14 cellular contexts compared by ENCODE assay signal in genomic region chr14:105058521-105059034, GRCh38. TPM values are rescaled to one million over a fixed set of nuclear protein-coding genes. Genes with fewer than 3 reads are reported as not detected.
DNase-seq lines count a peak whose midpoint lies in the region; TF ChIP-seq lines count a peak whose summit lies in the region.
"Had no signal": no experiment of that assay in that cellular context is flagged by ENCODE, and none has a peak within 500 bp of the region (broad histone marks: within the 10 kb centered on the region; RNA-seq: fewer than 3 reads in every experiment).

No MANE protein-coding gene starts in this region.

- H4K20me1 ChIP-seq in H9 (ENCODE audit: control insufficient read depth, insufficient read depth, insufficient read length) (no peaks in the 10 kb centered on the region), PC-9 (ENCODE audit: insufficient read depth) (no peaks in the 10 kb centered on the region)

- H3K4me3 Mint-ChIP-seq in activated CD4-positive, alpha-beta T cell treated with anti-CD3 and anti-CD28 coated beads, Interleukin-2, amount 10 ng/mL, durations not matched to agents 7 days and 5 days, result no peak overlapping the region
- no peak overlapping the region for H3K4me3 Mint-ChIP-seq in H9
- no peak overlapping the region for H3K4me3 Mint-ChIP-seq in brain
- H3K4me3 Mint-ChIP-seq: HFFc6 had no signal

- H3K9me3 ChIP-seq in H9 (ENCODE audit: control insufficient read depth, low read depth, low read length) (no peaks in the 10 kb centered on the region), trophoblast cell (ENCODE audit: insufficient read depth, low read depth, low read length) (no peaks in the 10 kb centered on the region), PC-9 (ENCODE audit: insufficient read depth, low read depth) (no peaks in the 10 kb centered on the region)
- H3K9me3 ChIP-seq: tibial artery had no signal

- no peak for DNase-seq in activated CD4-positive, alpha-beta T cell treated with anti-CD3 and anti-CD28 coated beads, Interleukin-2, amount 10 ng/mL, durations not matched to agents 7 days and 5 days
- no peak for DNase-seq in activated CD4-positive, alpha-beta T cell treated with anti-CD3 and anti-CD28 coated beads, Interleukin-2, amount 50 U/mL, for 4 hours
- peak; percentile 25 for DNase-seq in H9
- peak; percentile 98 to 99 for DNase-seq in trophoblast cell
- no peak for DNase-seq in UCSD-AML1 (lab: John Stamatoyannopoulos, UW; ENCODE audit: unreplicated experiment)
- no peak for DNase-seq in PC-9
- DNase-seq in OCI-M2 (lab: John Stamatoyannopoulos, UW; ENCODE audit: unreplicated experiment), result no peak
- DNase-seq: amniotic stem cell, DMS 273 treated with DMSO at 0.1 percent for 48 hours, HFFc6, NCI-H345, tibial artery had no signal

- no peak overlapping the region for H2BK15ac ChIP-seq in H9 (ENCODE audit: low read depth, low read length)

- H3K14ac ChIP-seq in H9 (ENCODE audit: insufficient read depth, low read length) (0 out of 2 replicates have a peak overlapping the region, but pooled peaks have one; percentile 3), trophoblast cell (ENCODE audit: low read length) (no peak overlapping the region)

- H3K27me3 ChIP-seq in H9 (ENCODE audit: insufficient read depth, low read length) (peaks cover 8% of the 10 kb centered on the region), trophoblast cell (ENCODE audit: insufficient read depth, low read length) (peaks cover 11% of the 10 kb centered on the region), PC-9 (ENCODE audit: insufficient read depth, low read depth) (no peaks in the 10 kb centered on the region)

- peaks cover 29% of the 10 kb centered on the region for H3K36me3 Mint-ChIP-seq in activated CD4-positive, alpha-beta T cell treated with anti-CD3 and anti-CD28 coated beads, Interleukin-2, amount 10 ng/mL, durations not matched to agents 7 days and 5 days (ENCODE audit: low read depth)
- H3K36me3 Mint-ChIP-seq in H9 (ENCODE audit: insufficient read depth in 1 of 3, low read depth in 3 of 3) (no peaks in the 10 kb centered on the region; a peak in 1 of 7 replicates), brain (no peaks in the 10 kb centered on the region)

- H3F3A ChIP-seq in PC-9 (ENCODE audit: insufficient read depth, low read depth), result no peaks in the 10 kb centered on the region

- no peak overlapping the region for H2BK120ac ChIP-seq in H9 (ENCODE audit: low read depth, low read length, poor library complexity, severe bottlenecking)
- H2BK120ac ChIP-seq in trophoblast cell (ENCODE audit: insufficient read depth, low read length, poor library complexity), result no peak overlapping the region

- H3K9me2 ChIP-seq in PC-9 (ENCODE audit: insufficient read depth), result no peaks in the 10 kb centered on the region

- BruUV-seq in PC-9 (replicated peaks; lab: Mats Ljungman, UMichigan), result no TSS peak

- H3K4me3 ChIP-seq in trophoblast cell (ENCODE audit: low read depth, low read length) (no peak overlapping the region), PC-9 (no peak overlapping the region)
- H3K4me3 ChIP-seq: coronary artery, tibial artery had no signal

- no peak overlapping the region for H4K8ac ChIP-seq in H9 (replicated peaks; ENCODE audit: insufficient read length, low read depth, low read length)
- H4K8ac ChIP-seq in trophoblast cell (ENCODE audit: low read depth, low read length), result no peak overlapping the region

- H3K27ac Mint-ChIP-seq in activated CD4-positive, alpha-beta T cell treated with anti-CD3 and anti-CD28 coated beads, Interleukin-2, amount 10 ng/mL, durations not matched to agents 7 days and 5 days, result peak overlapping the region; percentile 76
- H3K27ac Mint-ChIP-seq in H9 (no peak overlapping the region; a peak in 1 of 7 replicates), brain (peak overlapping the region in 3 of 5 experiments; percentile 38 to 54 (median 41))
- H3K27ac Mint-ChIP-seq: HFFc6 had no signal

- no peak overlapping the region for H2BK5ac ChIP-seq in H9 (ENCODE audit: insufficient read length, low read length)
- no peak overlapping the region for H2BK5ac ChIP-seq in trophoblast cell (ENCODE audit: low read depth, low read length, poor library complexity)

- no peaks in the 10 kb centered on the region for H3K23me2 ChIP-seq in H9 (ENCODE audit: insufficient read length, low read depth, low read length, poor library complexity, severe bottlenecking)

- H4K91ac ChIP-seq in H9 (ENCODE audit: insufficient read length, low read depth, low read length) (no peak overlapping the region), trophoblast cell (ENCODE audit: low read depth, low read length) (no peak overlapping the region)

- WGBS in H9 (ENCODE audit: extremely low coverage, insufficient read length, low lambda C conversion rate), result no CpG with 5 or more reads among the region's 14 CpGs
- no CpG with 5 or more reads among the region's 14 CpGs for WGBS in trophoblast cell (ENCODE audit: extremely low coverage, insufficient coverage, insufficient read length)

- H2BK12ac ChIP-seq in H9 (ENCODE audit: insufficient read length, low read depth, low read length) (no peak overlapping the region), trophoblast cell (ENCODE audit: low read length) (no peak overlapping the region)

- H3K79me2 ChIP-seq in H9 (ENCODE audit: insufficient read depth, low read length) (no peaks in the 10 kb centered on the region), trophoblast cell (ENCODE audit: control insufficient read depth, insufficient read depth, low read length, poor library complexity) (peaks cover 1% of the 10 kb centered on the region), PC-9 (ENCODE audit: low read depth) (no peaks in the 10 kb centered on the region)

- H3K4me2 ChIP-seq in H9 (ENCODE audit: insufficient read depth, insufficient read length, low read length) (no peak overlapping the region), trophoblast cell (ENCODE audit: low read length) (no peak overlapping the region), PC-9 (no peak overlapping the region)

- H2AK5ac ChIP-seq in H9 (ENCODE audit: insufficient read length, low read length) (no peak overlapping the region), trophoblast cell (ENCODE audit: low read length) (no peak overlapping the region)

- POLR2A ChIA-PET in activated CD4-positive, alpha-beta T cell treated with anti-CD3 and anti-CD28 coated beads, Interleukin-2, amount 10 ng/mL, durations not matched to agents 7 days and 5 days (lab: Charles Lee), result interaction anchor here (0.6 kb wide), 1 partner anchor 59 kb away, joined by 3 read pairs; no protein-coding TSS in a partner anchor
- POLR2A ChIA-PET in PC-9 (lab: Charles Lee; ENCODE audit: unreplicated experiment), result no interaction called here

- no peak overlapping the region for H4K5ac ChIP-seq in H9 (ENCODE audit: insufficient read length, low read depth, low read length)

- H3K18ac ChIP-seq in H9 (ENCODE audit: insufficient read length, low read depth, low read length) (no peak overlapping the region), trophoblast cell (ENCODE audit: low read length) (no peak overlapping the region)

- no peaks in the 10 kb centered on the region for H3K9me3 Mint-ChIP-seq in activated CD4-positive, alpha-beta T cell treated with anti-CD3 and anti-CD28 coated beads, Interleukin-2, amount 10 ng/mL, durations not matched to agents 7 days and 5 days
- H3K9me3 Mint-ChIP-seq in H9 (no peaks in the 10 kb centered on the region), brain (peaks cover 0 to 2% (median 0%) of the 10 kb centered on the region in 5 experiments)
- H3K9me3 Mint-ChIP-seq: HFFc6 had no signal

- no peaks in the 10 kb centered on the region for H3K36me3 ChIP-seq in trophoblast cell (ENCODE audit: control insufficient read depth in 1 of 2, insufficient read depth in 2 of 2, low read length in 2 of 2)
- no peaks in the 10 kb centered on the region for H3K36me3 ChIP-seq in PC-9 (ENCODE audit: low read depth)
- H3K36me3 ChIP-seq: tibial artery had no signal

- no peaks in the 10 kb centered on the region for H3K79me1 ChIP-seq in H9 (ENCODE audit: insufficient read depth, low read depth, low read length, poor library complexity, severe bottlenecking)
- H3K79me1 ChIP-seq in trophoblast cell (ENCODE audit: low read length), result no peaks in the 10 kb centered on the region

- no peak overlapping the region for H4K12ac ChIP-seq in trophoblast cell (ENCODE audit: low read depth, low read length)

- intact Hi-C loops in PC-9 (cut with micrococcal nuclease; ENCODE audit: unreplicated experiment), result no loop called here

- H3K23ac ChIP-seq in H9 (ENCODE audit: insufficient read length, low read depth, low read length) (no peak overlapping the region), trophoblast cell (ENCODE audit: low read length) (no peak overlapping the region)

- H3K4me1 Mint-ChIP-seq in activated CD4-positive, alpha-beta T cell treated with anti-CD3 and anti-CD28 coated beads, Interleukin-2, amount 10 ng/mL, durations not matched to agents 7 days and 5 days, result peaks cover 52% of the 10 kb centered on the region
- H3K4me1 Mint-ChIP-seq in H9, result peaks cover 23 to 36% of the 10 kb centered on the region in 2 experiments
- peaks cover 24% of the 10 kb centered on the region for H3K4me1 Mint-ChIP-seq in brain

- no peak overlapping the region for H3T11ph ChIP-seq in H9 (ENCODE audit: low read length)

- no peaks in the 10 kb centered on the region for H3K27me3 Mint-ChIP-seq in activated CD4-positive, alpha-beta T cell treated with anti-CD3 and anti-CD28 coated beads, Interleukin-2, amount 10 ng/mL, durations not matched to agents 7 days and 5 days
- H3K27me3 Mint-ChIP-seq in H9 (ENCODE audit: low read depth) (peaks cover 10% of the 10 kb centered on the region), brain (peaks cover 12% of the 10 kb centered on the region)

- no peak overlapping the region for H3K56ac ChIP-seq in H9 (ENCODE audit: insufficient read length, low read depth, low read length)

- H2BK20ac ChIP-seq in H9 (ENCODE audit: low read depth, low read length, poor library complexity, severe bottlenecking), result no peak overlapping the region

- H2AFZ ChIP-seq in H9 (ENCODE audit: low read length) (no peak overlapping the region), trophoblast cell (ENCODE audit: insufficient read depth, low read length, poor library complexity) (no peak overlapping the region), PC-9 (no peak overlapping the region)

- no peak overlapping the region for H3K9ac ChIP-seq in H9 (ENCODE audit: extremely low read depth, insufficient read length, low read length)
- no peak overlapping the region for H3K9ac ChIP-seq in trophoblast cell (ENCODE audit: low read length)

- no peaks in the 10 kb centered on the region for H3K4me1 ChIP-seq in H9 (ENCODE audit: insufficient read depth, low read length)
- H3K4me1 ChIP-seq in trophoblast cell (ENCODE audit: control insufficient read depth in 1 of 2, insufficient read depth in 2 of 2, low read length in 2 of 2), result no peaks in the 10 kb centered on the region
- no peaks in the 10 kb centered on the region for H3K4me1 ChIP-seq in PC-9 (replicated peaks; ENCODE audit: insufficient read depth)

- CTCF ChIA-PET in activated CD4-positive, alpha-beta T cell treated with anti-CD3 and anti-CD28 coated beads, Interleukin-2, amount 10 ng/mL, durations not matched to agents 7 days and 5 days (lab: Charles Lee), result interaction anchor here (1.4 to 6.4 kb wide), 5 partner anchors 9 to 33 kb away, joined by 3 to 42 read pairs (median 5); no protein-coding TSS in a partner anchor
- CTCF ChIA-PET in PC-9 (lab: Charles Lee), result no interaction called here

- H3K4ac ChIP-seq in H9 (ENCODE audit: low read depth, low read length) (no peak overlapping the region), trophoblast cell (ENCODE audit: low read depth, low read length) (no peak overlapping the region)

- no peak overlapping the region for H3K27ac ChIP-seq in H9 (ENCODE audit: insufficient read length, low read depth, low read length)
- no peak overlapping the region for H3K27ac ChIP-seq in trophoblast cell (ENCODE audit: low read depth, low read length)
- no peak overlapping the region for H3K27ac ChIP-seq in PC-9
- H3K27ac ChIP-seq: coronary artery, tibial artery had no signal

- no peak for TF ChIP-seq CTCF in H9 (conservative IDR thresholded peaks at IDR 0.05)
- no peak for TF ChIP-seq CTCF in brain (conservative IDR thresholded peaks at IDR 0.05)
- TF ChIP-seq CTCF in PC-9 (conservative IDR thresholded peaks at IDR 0.05), result no peak

RNA-seq across cellular contexts. Expression of gene GPR132, which starts 6.7 kb away (rescaled TPM):
- total RNA-seq in activated CD4-positive, alpha-beta T cell treated with anti-CD3 and anti-CD28 coated beads, Interleukin-2, amount 10 ng/mL, durations not matched to agents 7 days and 5 days, result 10 to 100 TPM; 44.2 to 46.6 TPM
- total RNA-seq in H9 (2021), result 0.20 and 0.24 TPM in 2 replicates
- polyA plus RNA-seq in brain (ENCODE audit: insufficient read depth, low read depth, low replicate concordance), result 0.14 TPM
- 0.04 and 0.10 TPM in 2 replicates for polyA plus RNA-seq in trophoblast cell (2013)
- total RNA-seq in PC-9 (2021), result 0.98 TPM in 1 of 2 replicates, not detected in the other

RNA-seq across cellular contexts. Expression of gene CDCA4, which starts 37.7 kb away (rescaled TPM):
- 10 to 100 TPM; 53.0 to 56.6 TPM for total RNA-seq in activated CD4-positive, alpha-beta T cell treated with anti-CD3 and anti-CD28 coated beads, Interleukin-2, amount 10 ng/mL, durations not matched to agents 7 days and 5 days
- 57.7 and 58.5 TPM in 2 replicates for total RNA-seq in H9 (2021)
- polyA plus RNA-seq in brain (ENCODE audit: insufficient read depth, low read depth, low replicate concordance), result 35.8 TPM
- 16.8 and 18.1 TPM in 2 replicates for polyA plus RNA-seq in trophoblast cell (2013)
- 24.9 and 27.7 TPM in 2 replicates for total RNA-seq in PC-9 (2021)

Comparison
In these comparisons a context has a peak if more than half of its experiments do, and no peak if none do; other contexts are left out.
1. DNase-seq: peak in H9 (single experiment) and trophoblast cell (2 of 2); none in activated CD4-positive, alpha-beta T cell treated with anti-CD3 and anti-CD28 coated beads, Interleukin-2, amount 10 ng/mL, durations not matched to agents 7 days and 5 days (single experiment), activated CD4-positive, alpha-beta T cell treated with anti-CD3 and anti-CD28 coated beads, Interleukin-2, amount 50 U/mL, for 4 hours (0 of 2), UCSD-AML1 (single experiment), PC-9 (0 of 2) and OCI-M2 (single experiment).
2. H3K27ac Mint-ChIP-seq: peak in activated CD4-positive, alpha-beta T cell treated with anti-CD3 and anti-CD28 coated beads, Interleukin-2, amount 10 ng/mL, durations not matched to agents 7 days and 5 days (single experiment) and brain (3 of 5); none in H9 (0 of 3).
3. RNA of gene GPR132, which starts 6.7 kb away (total RNA-seq): 44.2 to 46.6 TPM in activated CD4-positive, alpha-beta T cell treated with anti-CD3 and anti-CD28 coated beads, Interleukin-2, amount 10 ng/mL, durations not matched to agents 7 days and 5 days; 0.20 to 0.24 TPM in H9 and 0.98 TPM in PC-9; every median in the first group is over 10 times any median in the second.